ENCODE assay signal across 20 cellular contexts in the genomic region with DNA sequence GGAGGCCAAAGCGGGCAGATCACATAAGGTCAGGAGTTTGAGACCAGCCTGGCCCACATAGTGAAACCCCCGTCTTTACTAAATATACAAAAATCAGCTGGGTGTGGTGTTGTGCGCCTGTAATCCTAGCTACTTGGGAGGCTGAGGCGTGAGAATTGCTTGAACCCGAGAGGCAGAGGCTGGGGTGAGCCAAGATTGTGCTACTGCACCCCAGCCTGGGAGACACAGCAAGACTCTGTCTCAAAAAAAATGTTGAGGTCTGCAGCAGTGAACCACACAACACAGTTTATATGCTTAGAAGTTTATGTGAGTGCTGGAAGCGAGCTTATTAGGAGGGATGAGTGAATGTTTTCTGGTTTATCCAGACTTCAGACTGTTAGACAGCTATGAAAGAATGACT. TPM values are rescaled to one million over a fixed set of nuclear protein-coding genes. Genes with fewer than 3 reads are reported as not detected.
DNase-seq lines count a peak whose midpoint lies in the region; ATAC-seq and TF ChIP-seq lines count a peak whose summit lies in the region.
"Had no signal": no experiment of that assay in that cellular context is flagged by ENCODE, and none has a peak within 500 bp of the region (broad histone marks: within the 10 kb centered on the region; RNA-seq: fewer than 3 reads in every experiment).

No MANE protein-coding gene starts in this region.

- no peak for TF ChIP-seq CTCF in CD8-positive, alpha-beta T cell (IDR thresholded peaks at IDR 0.05)
- TF ChIP-seq CTCF in GM23338 (conservative IDR thresholded peaks at IDR 0.05; ENCODE audit: low read depth in 2 of 2) (no peak), WTC11 (IDR thresholded peaks at IDR 0.05) (no peak)

- H3K27me3 ChIP-seq in CD8-positive, alpha-beta T cell (ENCODE audit: insufficient read depth, low read length) = no peaks in the 10 kb centered on the region
- no peaks in the 10 kb centered on the region for H3K27me3 ChIP-seq in GM23338 (ENCODE audit: insufficient read depth)

- H3K9me3 Mint-ChIP-seq in CD8-positive, alpha-beta T cell = no peaks in the 10 kb centered on the region
- H3K9me3 Mint-ChIP-seq in GM23338 (no peaks in the 10 kb centered on the region), WTC11 (no peaks in the 10 kb centered on the region)

- H3K36me3 ChIP-seq in CD8-positive, alpha-beta T cell (ENCODE audit: insufficient read depth, low read length) = no peaks in the 10 kb centered on the region
- no peaks in the 10 kb centered on the region for H3K36me3 ChIP-seq in GM23338 (ENCODE audit: insufficient read depth)

- DNase-seq in CD8-positive, alpha-beta T cell = no peak
- DNase-seq in GM23338 (ENCODE audit: low spot score) (no peak), WTC11 (ENCODE audit: low spot score) (no peak), left kidney (ENCODE audit: low read depth, low spot score) (peak; percentile 34), globus pallidus (ENCODE audit: low spot score) (no peak), MV-4-11 (lab: John Stamatoyannopoulos, UW) (no peak), NCI-H1048 (lab: John Stamatoyannopoulos, UW) (no peak)
- DNase-seq: ACHN; C1 segment of cervical spinal cord; DMS79; GM23248; NCI-H1105; NCI-H1694; NCI-H748 treated with DMSO at 0.1 percent for 48 hours; NK-92 treated with Interleukin-12 subunit alpha and Interleukin-12 subunit beta, amount 100 ng/mL, for 24 hours; PC-3; RPMI8226; SIG-M5 had no signal

- H3K4me1 Mint-ChIP-seq in CD8-positive, alpha-beta T cell (ENCODE audit: low read depth) = peaks cover 20% of the 10 kb centered on the region
- H3K4me1 Mint-ChIP-seq in GM23338 (peaks cover 53% of the 10 kb centered on the region), WTC11 (peaks cover 51% of the 10 kb centered on the region)

- no peaks in the 10 kb centered on the region for H3K4me1 ChIP-seq in CD8-positive, alpha-beta T cell (ENCODE audit: insufficient read depth, low read length)
- H3K4me1 ChIP-seq in GM23338 (ENCODE audit: insufficient read depth) = peaks cover 53% of the 10 kb centered on the region

- H3K27ac Mint-ChIP-seq in CD8-positive, alpha-beta T cell = peak overlapping the region; percentile 34
- H3K27ac Mint-ChIP-seq in GM23338 (peak overlapping the region; percentile 62), WTC11 (peak overlapping the region; percentile 86)

- H3K36me3 Mint-ChIP-seq in CD8-positive, alpha-beta T cell = peaks cover 15% of the 10 kb centered on the region
- no peaks in the 10 kb centered on the region; the same call in 2 of the 3 replicates for H3K36me3 Mint-ChIP-seq in GM23338 (ENCODE audit: low read depth)
- no peaks in the 10 kb centered on the region for H3K36me3 Mint-ChIP-seq in WTC11

- no peak overlapping the region for H3K4me3 Mint-ChIP-seq in CD8-positive, alpha-beta T cell
- H3K4me3 Mint-ChIP-seq in GM23338 (no peak overlapping the region), WTC11 (no peak overlapping the region)

- H3K4me3 ChIP-seq in CD8-positive, alpha-beta T cell (ENCODE audit: low read depth, low read length) = no peak overlapping the region
- no peak overlapping the region for H3K4me3 ChIP-seq in GM23338
- H3K4me3 ChIP-seq: GM23248 had no signal

- H3K4me2 ChIP-seq in GM23338 = no peak overlapping the region
- H3K4me2 ChIP-seq: KMS-11 had no signal

- POLR2A ChIA-PET in CD8-positive, alpha-beta T cell (lab: Charles Lee) = no interaction called here
- POLR2A ChIA-PET in WTC11 (lab: Charles Lee) = no interaction called here

- no peaks in the 10 kb centered on the region for H4K20me1 ChIP-seq in GM23338 (replicated peaks; ENCODE audit: insufficient read depth)

- H2AFZ ChIP-seq in GM23338 = no peak overlapping the region
- H2AFZ ChIP-seq: GM23248 had no signal

- CTCF ChIA-PET in CD8-positive, alpha-beta T cell (lab: Charles Lee) = interaction anchor here (0.6 to 0.9 kb wide), 2 partner anchors 10 to 277 kb away, joined by 3 to 6 read pairs; partner anchors contain the start of gene LHPP
- CTCF ChIA-PET in WTC11 (lab: Charles Lee) = interaction anchor here (1.8 kb wide), 2 partner anchors 10 to 53 kb away, joined by 5 to 6 read pairs; partner anchors contain the start of genes LHPP and OAT

- H3K27ac ChIP-seq in CD8-positive, alpha-beta T cell (ENCODE audit: low read depth, low read length) = no peak overlapping the region
- H3K27ac ChIP-seq in GM23338 (ENCODE audit: low read depth) = peak overlapping the region; percentile 78
- H3K27ac ChIP-seq: GM23248, KMS-11 had no signal

- H3F3A ChIP-seq in GM23338 (replicated peaks; ENCODE audit: low read depth) = peaks cover 9% of the 10 kb centered on the region

- intact Hi-C loops in CD8-positive, alpha-beta T cell (cut with DNase I, micrococcal nuclease) = no loop called here

- no peaks in the 10 kb centered on the region for H3K9me3 ChIP-seq in CD8-positive, alpha-beta T cell (ENCODE audit: low read length)

- H3K27me3 Mint-ChIP-seq in CD8-positive, alpha-beta T cell (ENCODE audit: low read depth) = no peaks in the 10 kb centered on the region
- H3K27me3 Mint-ChIP-seq in GM23338 (ENCODE audit: insufficient read depth, low read depth, poor library complexity) (peaks cover 15% of the 10 kb centered on the region), WTC11 (ENCODE audit: low read depth) (no peaks in the 10 kb centered on the region)

- peak; percentile 26 for ATAC-seq in CD8-positive, alpha-beta T cell
- no peak for ATAC-seq in GM23338
- ATAC-seq in WTC11 = no peak
- ATAC-seq: PC-3, SK-N-SH treated with all-trans-retinoic acid at 6 μM for 48 hours had no signal

- peaks cover 15% of the 10 kb centered on the region for H3K79me2 ChIP-seq in GM23338 (replicated peaks; ENCODE audit: insufficient read depth)

- no peaks in the 10 kb centered on the region for H3K9me2 ChIP-seq in GM23338 (ENCODE audit: insufficient read depth)

TF ChIP-seq in GM23338, 12 proteins besides CTCF, POLR2A, EP300 and RAD21 (continues in another document):
- no peak for TF ChIP-seq ETS1 (IDR thresholded peaks at IDR 0.05)
- TF ChIP-seq ZNF114 (CRISPR knock-in tag; IDR thresholded peaks at IDR 0.05) = no peak

TF ChIP-seq in WTC11, 78 proteins besides CTCF, POLR2A, EP300 and RAD21:
- TF ChIP-seq ETV6 (CRISPR knock-in tag; IDR thresholded peaks at IDR 0.05) (no peak), ZNF121 (CRISPR knock-in tag; IDR thresholded peaks at IDR 0.05) (0 out of 2 replicates have a peak, but pooled peaks have one; percentile 54)

RNA-seq across cellular contexts. Expression of gene LHPP, which starts 10.4 kb away (rescaled TPM):
- total RNA-seq in CD8-positive, alpha-beta T cell = 10 to 100 TPM; 14.4 to 17.3 TPM
- total RNA-seq in GM23338 (2014; rRNA removed; shearing (Covaris generic)) = 34.1 and 40.2 TPM in 2 replicates
- polyA plus RNA-seq in GM23338 (2016; fragmentation: Nextera tagmentation; extraction: Ambion mirVana) = 25.5 and 27.4 TPM in 2 replicates
- total RNA-seq in WTC11 (2021) = 33.2 to 42.4 TPM (median 41.1 TPM) in 3 replicates

RNA-seq across cellular contexts. Expression of gene NKX1-2, which starts 22.2 kb away (rescaled TPM):
- total RNA-seq in CD8-positive, alpha-beta T cell = not detected
- 37.0 and 39.4 TPM in 2 replicates for total RNA-seq in GM23338 (2014; rRNA removed; shearing (Covaris generic))
- 9.4 and 9.8 TPM in 2 replicates for polyA plus RNA-seq in GM23338 (2016; fragmentation: Nextera tagmentation; extraction: Ambion mirVana)
- 30.8 to 57.7 TPM (median 31.0 TPM) in 3 replicates for total RNA-seq in WTC11 (2021)
- total RNA-seq: GM23248 had no signal
- polyA plus RNA-seq: GM23248 had no signal

RNA-seq across cellular contexts. Expression of gene OAT, which starts 53.3 kb away (rescaled TPM):
- total RNA-seq in CD8-positive, alpha-beta T cell = 10 to 100 TPM; 49.8 to 56.1 TPM
- total RNA-seq in GM23338 (2014; rRNA removed; shearing (Covaris generic)) = 139 and 158 TPM in 2 replicates
- polyA plus RNA-seq in GM23338 (2016; fragmentation: Nextera tagmentation; extraction: Ambion mirVana) = 131 and 136 TPM in 2 replicates
- 96.1 to 117 TPM (median 97.4 TPM) in 3 replicates for total RNA-seq in WTC11 (2021)

Comparison
In these comparisons a context has a peak if more than half of its experiments do, and no peak if none do; other contexts are left out.
1. H3K27ac Mint-ChIP-seq: peak in every context shown above with its lines; median percentile 86 in WTC11; 62 in GM23338; 34 in CD8-positive, alpha-beta T cell.
2. RNA of gene NKX1-2, which starts 22.2 kb away (total RNA-seq): 30.8 to 57.7 TPM in WTC11 and 37.0 to 39.4 TPM in GM23338; not detected in CD8-positive, alpha-beta T cell; every median in the first group is over 10 times any median in the second.